8 cellular contexts compared by ENCODE assay signal in the genomic region with DNA sequence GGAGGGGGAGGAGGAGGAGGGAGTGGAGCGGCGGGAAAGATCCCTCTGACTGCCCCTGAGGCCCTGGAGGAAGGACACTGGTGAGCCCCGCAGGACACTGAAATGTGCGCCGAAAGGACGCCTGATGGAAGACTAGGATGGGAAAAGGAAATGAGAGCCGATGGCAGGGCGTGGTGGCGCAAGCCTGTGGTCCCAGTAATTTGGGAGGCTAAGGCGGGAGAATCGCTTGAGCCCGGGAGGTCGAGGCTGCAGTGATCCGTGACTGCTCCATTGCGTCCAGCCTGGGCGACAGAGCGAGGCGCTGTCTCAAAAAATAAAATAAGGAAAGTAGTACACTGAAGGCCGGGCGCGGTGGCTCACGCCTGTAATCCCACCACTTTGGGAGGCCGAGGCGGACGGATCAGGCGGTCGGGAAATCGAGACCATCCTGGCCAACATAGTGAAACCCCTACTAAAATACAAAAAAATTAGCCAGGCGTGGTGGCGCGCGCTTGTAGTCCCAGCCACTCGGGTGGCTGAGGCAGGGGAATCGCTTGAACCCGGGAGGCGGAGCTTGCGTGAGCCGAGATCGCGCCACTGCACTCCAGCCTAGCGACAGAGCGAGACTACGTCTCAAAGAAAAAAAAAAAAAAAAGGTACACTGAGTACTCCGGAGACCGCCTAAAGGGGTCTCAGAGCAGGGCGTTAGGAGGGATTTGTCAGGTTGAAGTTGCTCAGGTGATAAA. TPM values are rescaled to one million over a fixed set of nuclear protein-coding genes. Genes with fewer than 3 reads are reported as not detected.
DNase-seq lines count a peak whose midpoint lies in the region; ATAC-seq and TF ChIP-seq lines count a peak whose summit lies in the region.

No MANE protein-coding gene starts in this region.

- H3K9me3 ChIP-seq in Caco-2 (no peaks in the 10 kb centered on the region), KOPT-K1 (ENCODE audit: insufficient read depth, low read length, poor library complexity, severe bottlenecking) (no peaks in the 10 kb centered on the region), neuron (ENCODE audit: low read length) (peaks cover 2% of the 10 kb centered on the region), transverse colon (no peaks in the 10 kb centered on the region)

- H3K27ac Mint-ChIP-seq in Caco-2 (ENCODE audit: unreplicated experiment) = peak overlapping the region; percentile 94

- H3K4me1 ChIP-seq in Caco-2 = peaks cover 26% of the 10 kb centered on the region
- peaks cover 7% of the 10 kb centered on the region for H3K4me1 ChIP-seq in neuron (ENCODE audit: insufficient read depth, low read length)
- H3K4me1 ChIP-seq in transverse colon = peaks cover 8 to 29% (median 25%) of the 10 kb centered on the region in 4 donors

- peaks cover 22% of the 10 kb centered on the region for H3K4me1 Mint-ChIP-seq in Caco-2 (ENCODE audit: low read depth, unreplicated experiment)

- TF ChIP-seq EP300 in transverse colon (IDR thresholded peaks at IDR 0.05; ENCODE audit: low read depth) = no peak

- TF ChIP-seq CTCF in Caco-2 (IDR thresholded peaks at IDR 0.05; ENCODE audit: insufficient read depth in 1 of 2, low read depth in 1 of 2, low read length in 1 of 2, severe bottlenecking in 1 of 2, unreplicated experiment in 1 of 2) = no peak
- no peak for TF ChIP-seq CTCF in transverse colon (IDR thresholded peaks at IDR 0.05)

- peak overlapping the region; percentile 81 for H3K4me3 Mint-ChIP-seq in Caco-2 (ENCODE audit: unreplicated experiment)

- no peaks in the 10 kb centered on the region for H3K27me3 Mint-ChIP-seq in Caco-2 (ENCODE audit: insufficient read depth, unreplicated experiment)

- no peaks in the 10 kb centered on the region for H3K9me3 Mint-ChIP-seq in Caco-2 (ENCODE audit: unreplicated experiment)

- in situ Hi-C loops in transverse colon (cut with MboI; ENCODE audit: low pct_ligation_motif_present in 1 of 4, low pct_unique_long_range_greater_than_20kb in 1 of 4, low sequenced_read_pairs in 3 of 4) = no loop called here

- DNase-seq in Caco-2 = peak; percentile 77 to 81
- DNase-seq in activated CD8-positive, alpha-beta memory T cell treated with anti-CD3 and anti-CD28 coated beads for 24 hours = peak; percentile 81
- DNase-seq in epithelial cell of prostate (ENCODE audit: low read depth, low spot score) = no peak
- DNase-seq in transverse colon = peak; percentile 69

- peak overlapping the region; percentile 99 for H3K27ac ChIP-seq in KOPT-K1 (ENCODE audit: low read depth, low read length, poor library complexity, severe bottlenecking)
- peak overlapping the region; percentile 93 for H3K27ac ChIP-seq in epithelial cell of prostate
- H3K27ac ChIP-seq in transverse colon = peak overlapping the region; percentile 100

- H3K36me3 ChIP-seq in Caco-2 (ENCODE audit: control insufficient read depth, insufficient read depth, low read length) (no peaks in the 10 kb centered on the region), KOPT-K1 (ENCODE audit: insufficient read depth, low read length) (no peaks in the 10 kb centered on the region), neuron (ENCODE audit: insufficient read depth, low read length) (no peaks in the 10 kb centered on the region), transverse colon (no peaks in the 10 kb centered on the region)

- POLR2A ChIA-PET in Caco-2 (lab: Charles Lee) = interaction anchor here (0.5 to 2.6 kb wide), 16 partner anchors 11 to 1538 kb away, joined by 3 to 44 read pairs (median 4); a partner anchor contains a TSS

- WGBS in transverse colon (ENCODE audit: low coverage in 1 of 2), 2 donors = 8 to 14% methylated on average over 24 to 46 of the region's 46 CpGs

- no peak for ATAC-seq in HG02970 (IDR thresholded peaks at IDR 0.05; ENCODE audit: low FRiP score, unreplicated experiment)
- ATAC-seq in HG03196 (IDR thresholded peaks at IDR 0.05; ENCODE audit: unreplicated experiment) = no peak

- intact Hi-C loops in Caco-2 (cut with micrococcal nuclease; ENCODE audit: unreplicated experiment) (loop anchor here (1.0 kb wide), 1 partner anchor 27 kb away; no protein-coding TSS in a partner anchor), transverse colon (cut with DNase I; ENCODE audit: low total_unique reads) (no loop called here)

- H3K36me3 Mint-ChIP-seq in Caco-2 (ENCODE audit: insufficient read depth, unreplicated experiment) = peaks cover 50% of the 10 kb centered on the region

- peak; percentile 68 for TF ChIP-seq POLR2A in transverse colon (IDR thresholded peaks at IDR 0.05)

- H3K27me3 ChIP-seq in Caco-2 (replicated peaks; ENCODE audit: control insufficient read depth, insufficient read depth, low read length) = no peaks in the 10 kb centered on the region
- no peaks in the 10 kb centered on the region for H3K27me3 ChIP-seq in neuron (ENCODE audit: insufficient read depth, low read length)
- no peaks in the 10 kb centered on the region for H3K27me3 ChIP-seq in transverse colon

- H3K4me3 ChIP-seq in Caco-2 (ENCODE audit: low read depth, low read length) = peak overlapping the region; percentile 70
- H3K4me3 ChIP-seq in neuron (ENCODE audit: low read length) = peak overlapping the region; percentile 47
- peak overlapping the region; percentile 26 to 91 (median 82) for H3K4me3 ChIP-seq in transverse colon

- CTCF ChIA-PET in Caco-2 (lab: Charles Lee) = interaction anchor here (0.6 to 1.2 kb wide), 6 partner anchors 9 to 116 kb away, joined by 3 to 8 read pairs (median 4); no protein-coding TSS in a partner anchor

- no peak overlapping the region for H2AFZ ChIP-seq in neuron (ENCODE audit: low read depth, low read length)

- TSS peak; percentile 77 for BruUV-seq in Caco-2 (replicated peaks; lab: Mats Ljungman, UMichigan)

RNA-seq across cellular contexts. Expression of a gene that starts 0.6 kb away (rescaled TPM):
- total RNA-seq in Caco-2 (2022) = 405 and 423 TPM in 2 replicates
- 100 to 1,000 TPM; 127 to 171 (median 155) TPM for total RNA-seq in transverse colon

RNA-seq across cellular contexts. Expression of a gene that starts 27.4 kb away (rescaled TPM):
- 5.0 and 6.5 TPM in 2 replicates for total RNA-seq in Caco-2 (2022)
- 10 to 100 TPM in 1 of 4 donors, 1 to 10 TPM in 3; 6.3 to 15.0 (median 7.9) TPM for total RNA-seq in transverse colon

RNA-seq across cellular contexts. Expression of a gene that starts 38.1 kb away (rescaled TPM):
- not detected in 2 replicates for total RNA-seq in Caco-2 (2022)
- total RNA-seq in transverse colon = not detected
